Comparison of ENCODE assay signal across 1 cellular context in the genomic region with DNA sequence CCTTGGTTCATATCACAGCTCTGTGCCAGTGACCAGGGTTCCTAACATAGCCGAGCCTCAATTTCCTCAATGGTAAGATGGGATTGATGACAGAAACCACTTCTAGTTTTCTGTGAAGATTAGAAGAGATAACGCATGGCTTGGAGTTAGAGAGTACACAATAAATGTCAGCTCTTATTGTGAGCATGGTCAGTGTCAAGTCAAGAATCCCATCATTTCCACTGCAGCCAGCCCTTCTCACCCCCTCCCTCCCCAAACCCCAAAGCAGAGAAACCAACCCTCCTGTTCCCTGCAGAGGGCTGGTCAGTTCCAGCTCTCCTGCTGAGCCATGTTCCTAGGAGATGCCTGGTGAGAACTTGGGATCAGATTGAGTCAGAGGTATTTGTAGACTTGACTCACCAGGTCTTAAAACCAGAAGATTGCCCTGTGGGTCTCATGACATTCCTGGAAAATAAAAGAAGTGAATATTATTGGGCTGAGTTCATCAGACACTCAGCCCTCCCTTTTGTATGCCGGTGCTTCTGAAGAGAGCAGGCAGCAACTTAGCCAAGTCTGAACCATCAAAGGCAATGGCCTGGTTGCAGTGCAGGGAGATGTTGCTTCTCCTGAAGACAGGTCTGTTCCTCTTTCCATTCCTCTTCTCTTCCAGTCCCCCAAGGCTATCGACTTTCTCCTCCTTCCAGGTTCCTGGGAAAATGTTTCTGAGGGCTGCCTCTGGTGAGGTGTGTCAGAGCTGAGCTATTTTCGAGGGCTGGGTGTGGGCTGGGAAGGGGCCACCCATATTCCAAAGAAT.
TF ChIP-seq lines count a peak whose summit lies in the region.

No MANE protein-coding gene starts in this region.

TF ChIP-seq in HEK293, 187 proteins besides CTCF, POLR2A, EP300 and RAD21 (continued from another document):
- TF ChIP-seq SP7 (tag by site-specific recombination; IDR thresholded peaks at IDR 0.05) (0 out of 2 replicates have a peak, but pooled peaks have one; percentile 45), ZNF366 (tag by site-specific recombination; conservative IDR thresholded peaks at IDR 0.05) (peak; percentile 80), BCL11A (tag by site-specific recombination; IDR thresholded peaks at IDR 0.05; ENCODE audit: low read depth) (no peak), ZIC2 (tag by site-specific recombination; IDR thresholded peaks at IDR 0.05) (peak; percentile 67), ZNF76 (tag by site-specific recombination; IDR thresholded peaks at IDR 0.05; ENCODE audit: borderline replicate concordance, low read depth) (no peak), ZBTB21 (tag by site-specific recombination; IDR thresholded peaks at IDR 0.05) (peak; percentile 66; the same call in 1 of the 2 replicates), ZNF660 (tag by site-specific recombination; IDR thresholded peaks at IDR 0.05) (peak; percentile 85; the same call in 1 of the 2 replicates), ZNF335 (tag by site-specific recombination; conservative IDR thresholded peaks at IDR 0.05) (peak; percentile 65), ZNF121 (tag by site-specific recombination; IDR thresholded peaks at IDR 0.05) (no peak), MYNN (tag by site-specific recombination; IDR thresholded peaks at IDR 0.05; ENCODE audit: borderline replicate concordance) (no peak)
- TF ChIP-seq, protein P1, sequence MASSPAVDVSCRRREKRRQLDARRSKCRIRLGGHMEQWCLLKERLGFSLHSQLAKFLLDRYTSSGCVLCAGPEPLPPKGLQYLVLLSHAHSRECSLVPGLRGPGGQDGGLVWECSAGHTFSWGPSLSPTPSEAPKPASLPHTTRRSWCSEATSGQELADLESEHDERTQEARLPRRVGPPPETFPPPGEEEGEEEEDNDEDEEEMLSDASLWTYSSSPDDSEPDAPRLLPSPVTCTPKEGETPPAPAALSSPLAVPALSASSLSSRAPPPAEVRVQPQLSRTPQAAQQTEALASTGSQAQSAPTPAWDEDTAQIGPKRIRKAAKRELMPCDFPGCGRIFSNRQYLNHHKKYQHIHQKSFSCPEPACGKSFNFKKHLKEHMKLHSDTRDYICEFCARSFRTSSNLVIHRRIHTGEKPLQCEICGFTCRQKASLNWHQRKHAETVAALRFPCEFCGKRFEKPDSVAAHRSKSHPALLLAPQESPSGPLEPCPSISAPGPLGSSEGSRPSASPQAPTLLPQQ (tag by site-specific recombination; IDR thresholded peaks at IDR 0.05): 0 out of 2 replicates have a peak, but pooled peaks have one; percentile 13
- TF ChIP-seq, protein P2, sequence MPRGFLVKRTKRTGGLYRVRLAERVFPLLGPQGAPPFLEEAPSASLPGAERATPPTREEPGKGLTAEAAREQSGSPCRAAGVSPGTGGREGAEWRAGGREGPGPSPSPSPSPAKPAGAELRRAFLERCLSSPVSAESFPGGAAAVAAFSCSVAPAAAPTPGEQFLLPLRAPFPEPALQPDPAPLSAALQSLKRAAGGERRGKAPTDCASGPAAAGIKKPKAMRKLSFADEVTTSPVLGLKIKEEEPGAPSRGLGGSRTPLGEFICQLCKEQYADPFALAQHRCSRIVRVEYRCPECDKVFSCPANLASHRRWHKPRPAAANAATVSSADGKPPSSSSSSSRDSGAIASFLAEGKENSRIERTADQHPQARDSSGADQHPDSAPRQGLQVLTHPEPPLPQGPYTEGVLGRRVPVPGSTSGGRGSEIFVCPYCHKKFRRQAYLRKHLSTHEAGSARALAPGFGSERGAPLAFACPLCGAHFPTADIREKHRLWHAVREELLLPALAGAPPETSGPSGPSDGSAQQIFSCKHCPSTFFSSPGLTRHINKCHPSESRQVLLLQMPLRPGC (tag by site-specific recombination; IDR thresholded peaks at IDR 0.05): 0 out of 2 replicates have a peak, but pooled peaks have one; percentile 51
